Comparison of ENCODE assay signal across 1 cellular context in the genomic region with DNA sequence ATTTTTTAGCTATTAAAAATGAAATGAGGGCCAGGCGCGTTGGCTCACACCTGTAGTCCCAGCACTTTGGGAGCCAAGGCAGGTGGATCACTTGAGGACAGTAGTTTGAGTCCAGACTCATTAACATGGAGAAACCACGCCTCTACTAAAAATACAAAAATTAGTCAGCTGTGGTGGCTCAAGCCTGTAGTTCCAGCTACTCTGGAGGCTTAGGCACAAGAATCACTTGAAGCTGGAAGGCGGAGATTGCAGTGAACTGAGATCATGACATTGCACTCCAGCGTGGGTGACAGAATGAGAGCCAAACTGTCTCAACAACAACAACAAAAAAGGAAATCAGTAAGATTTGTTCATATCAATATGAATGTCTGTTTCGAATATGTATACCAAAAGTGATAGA.
TF ChIP-seq lines count a peak whose summit lies in the region.

No MANE protein-coding gene starts in this region.

TF ChIP-seq in H1, 55 proteins besides CTCF, POLR2A, EP300 and RAD21:
- no peak for TF ChIP-seq ATF2 (IDR thresholded peaks at IDR 0.05; ENCODE audit: low read length)
- no peak for TF ChIP-seq HDAC6 (IDR thresholded peaks at IDR 0.05; ENCODE audit: low read depth, low read length)
- TF ChIP-seq BRCA1 (IDR thresholded peaks at IDR 0.05; ENCODE audit: low read depth, low read length), result no peak
- no peak for TF ChIP-seq CBX8 (IDR thresholded peaks at IDR 0.05; ENCODE audit: borderline replicate concordance, low read depth, low read length)
- TF ChIP-seq EGR1 (IDR thresholded peaks at IDR 0.05; ENCODE audit: borderline replicate concordance, low read depth, low read length), result no peak
- TF ChIP-seq CHD2 (IDR thresholded peaks at IDR 0.05; ENCODE audit: low read length), result no peak
- TF ChIP-seq SP4 (IDR thresholded peaks at IDR 0.05; ENCODE audit: low read length), result no peak
- no peak for TF ChIP-seq CREB1 (IDR thresholded peaks at IDR 0.05)
- no peak for TF ChIP-seq SAP30 (IDR thresholded peaks at IDR 0.05; ENCODE audit: insufficient read depth, insufficient replicate concordance, low read length)
- TF ChIP-seq KDM4A (IDR thresholded peaks at IDR 0.05; ENCODE audit: low read depth, low read length, severe bottlenecking), result no peak
- no peak for TF ChIP-seq RXRA (IDR thresholded peaks at IDR 0.05; ENCODE audit: insufficient read depth, low read depth, low read length)
- no peak for TF ChIP-seq HDAC2 (IDR thresholded peaks at IDR 0.05; ENCODE audit: borderline replicate concordance in 1 of 2, low read depth in 2 of 2, low read length in 2 of 2)
- no peak for TF ChIP-seq NANOG (IDR thresholded peaks at IDR 0.05; ENCODE audit: insufficient read depth, low read depth, low read length, poor library complexity, severe bottlenecking)
- no peak for TF ChIP-seq CTBP2 (IDR thresholded peaks at IDR 0.05; ENCODE audit: borderline replicate concordance, insufficient read depth, insufficient read length, low read length)
- TF ChIP-seq FOSL1 (IDR thresholded peaks at IDR 0.05; ENCODE audit: insufficient read depth, low read depth, low read length), result no peak
